Comparison of ENCODE assay signal across 9 cellular contexts in genomic region chr9:35728041-35728971, GRCh38. TPM values are rescaled to one million over a fixed set of nuclear protein-coding genes. Genes with fewer than 3 reads are reported as not detected.
DNase-seq lines count a peak whose midpoint lies in the region; ATAC-seq, FAIRE-seq and TF ChIP-seq lines count a peak whose summit lies in the region.
"Had no signal": no experiment of that assay in that cellular context is flagged by ENCODE, and none has a peak within 500 bp of the region (broad histone marks: within the 10 kb centered on the region; RNA-seq: fewer than 3 reads in every experiment).

No MANE protein-coding gene starts in this region.

- H3K79me2 ChIP-seq in OCI-LY1 (ENCODE audit: insufficient read depth, low read length) (peaks cover 28% of the 10 kb centered on the region), HepG2 (ENCODE audit: insufficient read depth, low read length) (peaks cover 59% of the 10 kb centered on the region)

- TF ChIP-seq CTCF in OCI-LY1 (IDR thresholded peaks at IDR 0.05; ENCODE audit: low read length) (no peak), HepG2 (CRISPR knock-in tag; IDR thresholded peaks at IDR 0.05) (no peak)

- H3K4me1 ChIP-seq in OCI-LY1 (ENCODE audit: insufficient read depth, low read length, severe bottlenecking), result peaks cover 50% of the 10 kb centered on the region
- H3K4me1 ChIP-seq in HepG2 (ENCODE audit: insufficient read depth, low read length), result peaks cover 54% of the 10 kb centered on the region

- no peak overlapping the region for H3K27ac Mint-ChIP-seq in activated CD4-positive, alpha-beta T cell treated with anti-CD3 and anti-CD28 coated beads for 36 hours
- H3K27ac Mint-ChIP-seq in stimulated activated effector memory CD8-positive, alpha-beta T cell treated with anti-CD3 and anti-CD28 coated beads, Interleukin-12 subunit alpha, Interleukin-12 subunit beta, amount 100 ng/mL, for 72 hours, result no peak overlapping the region

- DNase-seq in activated CD4-positive, alpha-beta T cell treated with anti-CD3 and anti-CD28 coated beads for 36 hours, result peak; percentile 75
- DNase-seq in activated CD4-positive, alpha-beta T cell treated with anti-CD3 and anti-CD28 coated beads, Interleukin-2, amount 50 U/mL, for 1 hour, result no peak
- DNase-seq in HepG2 (ENCODE audit: low spot score) (peak; percentile 91), NCI-H146 treated with DMSO at 0.1 percent for 48 hours (lab: John Stamatoyannopoulos, UW; ENCODE audit: unreplicated experiment) (no peak), RPMI8226 (no peak)
- peak; percentile 58 to 85 for DNase-seq in stimulated activated effector memory CD8-positive, alpha-beta T cell treated with anti-CD3 and anti-CD28 coated beads, Interleukin-12 subunit alpha, Interleukin-12 subunit beta, amount 100 ng/mL, for 72 hours (ENCODE audit: low spot score in 2 of 2)

- H4K20me1 ChIP-seq in OCI-LY1 (ENCODE audit: insufficient read depth, low read length) (no peaks in the 10 kb centered on the region), HepG2 (ENCODE audit: insufficient read depth, low read length) (peaks cover 30% of the 10 kb centered on the region)

- H3K4me1 Mint-ChIP-seq in activated CD4-positive, alpha-beta T cell treated with anti-CD3 and anti-CD28 coated beads for 36 hours, result peaks cover 11% of the 10 kb centered on the region
- H3K4me1 Mint-ChIP-seq in stimulated activated effector memory CD8-positive, alpha-beta T cell treated with anti-CD3 and anti-CD28 coated beads, Interleukin-12 subunit alpha, Interleukin-12 subunit beta, amount 100 ng/mL, for 72 hours, result peaks cover 14% of the 10 kb centered on the region

- peaks cover 23% of the 10 kb centered on the region for H3K36me3 ChIP-seq in OCI-LY1 (ENCODE audit: insufficient read depth, low read length)
- peaks cover 10 to 30% of the 10 kb centered on the region in 2 experiments for H3K36me3 ChIP-seq in HepG2 (replicated peaks in 1 of 2; ENCODE audit: control insufficient read depth in 1 of 2, insufficient read depth in 2 of 2, low read length in 2 of 2)

- H3K9me3 ChIP-seq in OCI-LY1 (ENCODE audit: low read length) (no peaks in the 10 kb centered on the region), HepG2 (ENCODE audit: low read length) (no peaks in the 10 kb centered on the region)

- no peak for FAIRE-seq in HepG2 (lab: Jason Lieb, UNC)
- FAIRE-seq: colon had no signal

- H3K27me3 Mint-ChIP-seq in activated CD4-positive, alpha-beta T cell treated with anti-CD3 and anti-CD28 coated beads for 36 hours, result no peaks in the 10 kb centered on the region

- intact Hi-C loops in activated CD4-positive, alpha-beta T cell treated with anti-CD3 and anti-CD28 coated beads for 36 hours (cut with DNase I, micrococcal nuclease), result no loop called here
- intact Hi-C loops in HepG2 (cut with micrococcal nuclease; ENCODE audit: unreplicated experiment), result no loop called here

- no peaks in the 10 kb centered on the region for H3K9me2 ChIP-seq in OCI-LY1 (ENCODE audit: low read depth, low read length)

- H3K27me3 ChIP-seq in OCI-LY1 (ENCODE audit: insufficient read depth, low read length), result no peaks in the 10 kb centered on the region
- H3K27me3 ChIP-seq in HepG2 (ENCODE audit: control insufficient read depth in 1 of 2, insufficient read depth in 2 of 2, low read length in 2 of 2), result no peaks in the 10 kb centered on the region; a peak in 1 of 5 replicates

- peak in 1 of 2 experiments; percentile 54; a peak in 2 of 4 replicates for TF ChIP-seq POLR2A in HepG2 (IDR thresholded peaks at IDR 0.05; ENCODE audit: insufficient read depth in 1 of 2, low read depth in 2 of 2, low read length in 2 of 2)

- peaks cover 22% of the 10 kb centered on the region for H3K36me3 Mint-ChIP-seq in activated CD4-positive, alpha-beta T cell treated with anti-CD3 and anti-CD28 coated beads for 36 hours (ENCODE audit: low read depth)
- peaks cover 19% of the 10 kb centered on the region for H3K36me3 Mint-ChIP-seq in stimulated activated effector memory CD8-positive, alpha-beta T cell treated with anti-CD3 and anti-CD28 coated beads, Interleukin-12 subunit alpha, Interleukin-12 subunit beta, amount 100 ng/mL, for 72 hours

- peak; percentile 7 for ATAC-seq in activated CD4-positive, alpha-beta T cell treated with anti-CD3 and anti-CD28 coated beads for 36 hours
- 0 out of 3 replicates have a peak, but pooled peaks have one; percentile 1 for ATAC-seq in HepG2
- peak; percentile 44 for ATAC-seq in stimulated activated effector memory CD8-positive, alpha-beta T cell treated with anti-CD3 and anti-CD28 coated beads, Interleukin-12 subunit alpha, Interleukin-12 subunit beta, amount 100 ng/mL, for 72 hours

- H3K4me2 ChIP-seq in OCI-LY1 (ENCODE audit: low read length) (peak overlapping the region; percentile 94), HepG2 (ENCODE audit: low read depth, low read length) (peak overlapping the region; percentile 98)

- no peak for TF ChIP-seq RAD21 in HepG2 (CRISPR knock-in tag; IDR thresholded peaks at IDR 0.05)

- BruUV-seq in HepG2 (replicated peaks; lab: Mats Ljungman, UMichigan), result no TSS peak

- H3K27ac ChIP-seq in OCI-LY1 (ENCODE audit: low read depth, low read length, poor library complexity, severe bottlenecking), result peak overlapping the region; percentile 67
- H3K27ac ChIP-seq in cingulate gyrus (ENCODE audit: low read depth, low read length), result peak overlapping the region; percentile 67
- peak overlapping the region; percentile 77 for H3K27ac ChIP-seq in HepG2 (ENCODE audit: extremely low read length, insufficient read depth, low read length)

- no peaks in the 10 kb centered on the region for H3K9me3 Mint-ChIP-seq in activated CD4-positive, alpha-beta T cell treated with anti-CD3 and anti-CD28 coated beads for 36 hours (ENCODE audit: low read depth)
- H3K9me3 Mint-ChIP-seq in stimulated activated effector memory CD8-positive, alpha-beta T cell treated with anti-CD3 and anti-CD28 coated beads, Interleukin-12 subunit alpha, Interleukin-12 subunit beta, amount 100 ng/mL, for 72 hours, result no peaks in the 10 kb centered on the region

- H3K4me3 ChIP-seq in OCI-LY1 (ENCODE audit: low read depth, low read length, poor library complexity, severe bottlenecking) (peak overlapping the region; percentile 96), HepG2 (replicated peaks in 1 of 3; ENCODE audit: insufficient read depth in 1 of 3, low read depth in 2 of 3, low read length in 3 of 3) (peak overlapping the region; percentile 38 to 98 (median 59))

- WGBS in HepG2 (ENCODE audit: low lambda C conversion rate), result 3% methylated on average over 9 of the region's 10 CpGs

- TF ChIP-seq EP300 in HepG2 (IDR thresholded peaks at IDR 0.05; ENCODE audit: low read depth in 2 of 2, low read length in 2 of 2), result peak in 1 of 2 experiments; percentile 63; a peak in 2 of 4 replicates
- TF ChIP-seq EP300 in HepG2 (CRISPR knock-in tag; IDR thresholded peaks at IDR 0.05; ENCODE audit: borderline replicate concordance), result peak; percentile 66; the same call in 1 of the 2 replicates

- CTCF ChIA-PET in activated CD4-positive, alpha-beta T cell treated with anti-CD3 and anti-CD28 coated beads for 36 hours (lab: Charles Lee), result interaction anchor here (0.6 to 8.4 kb wide), 23 partner anchors 9 to 193 kb away, joined by 3 to 68 read pairs (median 4); partner anchors contain the start of genes ARHGEF39, CCDC107, GBA2 and RGP1
- CTCF ChIA-PET in HepG2 (lab: Yijun Ruan, JAX; ENCODE audit: low intra/inter-chr PET ratio, low total read pairs), result no interaction called here

- POLR2A ChIA-PET in activated CD4-positive, alpha-beta T cell treated with anti-CD3 and anti-CD28 coated beads for 36 hours (lab: Charles Lee), result no interaction called here
- POLR2A ChIA-PET in HepG2 (lab: Yijun Ruan, JAX), result interaction anchor here (0.8 to 3.5 kb wide), 21 partner anchors 8 to 1084 kb away, joined by 3 to 44 read pairs (median 8); partner anchors contain the start of genes ARHGEF39, CCDC107, GBA2 and HINT2

- H3K9ac ChIP-seq in OCI-LY1 (ENCODE audit: low read length), result peak overlapping the region; percentile 27; the same call in 1 of the 2 replicates
- H3K9ac ChIP-seq in HepG2 (ENCODE audit: insufficient read depth, low read depth, low read length), result peak overlapping the region; percentile 58

- no peaks in the 10 kb centered on the region for H3F3A ChIP-seq in OCI-LY1 (ENCODE audit: insufficient read depth, low read length)

- in situ Hi-C loops in HepG2 (cut with HindIII; ENCODE audit: extremely low pct_ligation_motif_present, low pct_unique_long_range_greater_than_20kb), result loop anchor here (5.0 kb wide), 1 partner anchor 61 kb away; the partner anchor contains the start of gene ARHGEF39

- no peak overlapping the region for H3K4me3 Mint-ChIP-seq in activated CD4-positive, alpha-beta T cell treated with anti-CD3 and anti-CD28 coated beads for 36 hours
- no peak overlapping the region for H3K4me3 Mint-ChIP-seq in stimulated activated effector memory CD8-positive, alpha-beta T cell treated with anti-CD3 and anti-CD28 coated beads, Interleukin-12 subunit alpha, Interleukin-12 subunit beta, amount 100 ng/mL, for 72 hours

- H2AFZ ChIP-seq in OCI-LY1 (ENCODE audit: low read length), result no peak overlapping the region
- H2AFZ ChIP-seq in HepG2 (ENCODE audit: low read length), result no peak overlapping the region

RNA-seq across cellular contexts. Expression of gene TLN1, which starts 3.7 kb away (rescaled TPM):
- total RNA-seq in activated CD4-positive, alpha-beta T cell treated with anti-CD3 and anti-CD28 coated beads for 36 hours, result 100 to 1,000 TPM; 217 to 238 TPM
- 51.8 and 53.7 TPM in 2 replicates for total RNA-seq in HepG2 (2016; rRNA removed; fragmentation: Illumina TruSeq; extraction: Trizol)
- 5.4 and 5.6 TPM in 2 replicates for total RNA-seq in HepG2 (2016; cell fraction: cytosol; rRNA removed; fragmentation: Illumina TruSeq; extraction: Trizol; ENCODE audit: low read depth)
- total RNA-seq in HepG2 (2016; cell fraction: insoluble cytoplasmic fraction; rRNA removed; fragmentation: Illumina TruSeq; extraction: Trizol), result 48.7 and 53.6 TPM in 2 replicates
- total RNA-seq in HepG2 (2016; cell fraction: membrane; rRNA removed; fragmentation: Illumina TruSeq; extraction: Trizol), result 16.4 and 17.1 TPM in 2 replicates
- 44.1 and 46.3 TPM in 2 replicates for total RNA-seq in HepG2 (2016; cell fraction: nucleus; rRNA removed; fragmentation: Illumina TruSeq; extraction: Trizol)
- 35.2 and 52.6 TPM in 2 replicates for polyA plus RNA-seq in HepG2 (2011; rRNA removed)
- 26.4 and 37.0 TPM in 2 replicates for polyA plus RNA-seq in HepG2 (2011; cell fraction: cytosol; rRNA removed)
- polyA plus RNA-seq in HepG2 (2011; cell fraction: nucleus; rRNA removed), result 60.2 and 61.4 TPM in 2 replicates
- 37.0 and 57.6 TPM in 2 replicates for polyA plus RNA-seq in HepG2 (2012)
- 3.2 and 3.6 TPM in 2 replicates for polyA plus RNA-seq in HepG2 (2016; cell fraction: cytosol; fragmentation: Illumina TruSeq; extraction: Trizol; ENCODE audit: low read depth)
- polyA plus RNA-seq in HepG2 (2016; cell fraction: insoluble cytoplasmic fraction; fragmentation: Illumina TruSeq; extraction: Trizol; ENCODE audit: low read depth), result 38.8 and 63.9 TPM in 2 replicates
- polyA plus RNA-seq in HepG2 (2016; cell fraction: membrane; fragmentation: Illumina TruSeq; extraction: Trizol; ENCODE audit: low read depth), result 5.7 and 8.6 TPM in 2 replicates
- polyA plus RNA-seq in HepG2 (2016; cell fraction: nucleus; fragmentation: Illumina TruSeq; extraction: Trizol; ENCODE audit: insufficient read depth, low read depth), result 55.3 and 65.8 TPM in 2 replicates
- 166 and 414 TPM in 2 replicates for polyA minus RNA-seq in HepG2 (2011; rRNA and poly(A)+ RNA removed; ENCODE audit: low replicate concordance)
- polyA minus RNA-seq in HepG2 (2011; cell fraction: cytosol; rRNA and poly(A)+ RNA removed), result 120 and 167 TPM in 2 replicates
- polyA minus RNA-seq in HepG2 (2011; cell fraction: nucleus; rRNA and poly(A)+ RNA removed), result 38.1 and 53.7 TPM in 2 replicates

RNA-seq across cellular contexts. Expression of gene CREB3, which starts 4.2 kb away (rescaled TPM):
- total RNA-seq in activated CD4-positive, alpha-beta T cell treated with anti-CD3 and anti-CD28 coated beads for 36 hours, result 10 to 100 TPM; 24.0 to 26.0 TPM
- total RNA-seq in HepG2 (2016; rRNA removed; fragmentation: Illumina TruSeq; extraction: Trizol), result 32.2 and 34.2 TPM in 2 replicates
- total RNA-seq in HepG2 (2016; cell fraction: cytosol; rRNA removed; fragmentation: Illumina TruSeq; extraction: Trizol; ENCODE audit: low read depth), result 16.4 and 24.8 TPM in 2 replicates
- 35.0 and 35.4 TPM in 2 replicates for total RNA-seq in HepG2 (2016; cell fraction: insoluble cytoplasmic fraction; rRNA removed; fragmentation: Illumina TruSeq; extraction: Trizol)
- total RNA-seq in HepG2 (2016; cell fraction: membrane; rRNA removed; fragmentation: Illumina TruSeq; extraction: Trizol), result 29.8 and 43.4 TPM in 2 replicates
- total RNA-seq in HepG2 (2016; cell fraction: nucleus; rRNA removed; fragmentation: Illumina TruSeq; extraction: Trizol), result 19.0 and 22.6 TPM in 2 replicates
- polyA plus RNA-seq in HepG2 (2011; rRNA removed), result 11.1 and 13.5 TPM in 2 replicates
- polyA plus RNA-seq in HepG2 (2011; cell fraction: cytosol; rRNA removed), result 12.6 and 15.2 TPM in 2 replicates
- polyA plus RNA-seq in HepG2 (2011; cell fraction: nucleus; rRNA removed), result 15.5 and 16.6 TPM in 2 replicates
- polyA plus RNA-seq in HepG2 (2012), result 12.3 and 13.3 TPM in 2 replicates
- 16.3 and 25.4 TPM in 2 replicates for polyA plus RNA-seq in HepG2 (2016; cell fraction: cytosol; fragmentation: Illumina TruSeq; extraction: Trizol; ENCODE audit: low read depth)
- 29.0 and 30.9 TPM in 2 replicates for polyA plus RNA-seq in HepG2 (2016; cell fraction: insoluble cytoplasmic fraction; fragmentation: Illumina TruSeq; extraction: Trizol; ENCODE audit: low read depth)
- polyA plus RNA-seq in HepG2 (2016; cell fraction: membrane; fragmentation: Illumina TruSeq; extraction: Trizol; ENCODE audit: low read depth), result 26.7 and 33.7 TPM in 2 replicates
- 27.3 and 30.5 TPM in 2 replicates for polyA plus RNA-seq in HepG2 (2016; cell fraction: nucleus; fragmentation: Illumina TruSeq; extraction: Trizol; ENCODE audit: insufficient read depth, low read depth)
- polyA minus RNA-seq in HepG2 (2011; rRNA and poly(A)+ RNA removed; ENCODE audit: low replicate concordance), result 14.5 and 21.8 TPM in 2 replicates
- 5.1 and 6.9 TPM in 2 replicates for polyA minus RNA-seq in HepG2 (2011; cell fraction: cytosol; rRNA and poly(A)+ RNA removed)
- polyA minus RNA-seq in HepG2 (2011; cell fraction: nucleus; rRNA and poly(A)+ RNA removed), result 9.9 and 11.1 TPM in 2 replicates

RNA-seq across cellular contexts. Expression of gene GBA2, which starts 20.7 kb away (rescaled TPM):
- 10 to 100 TPM; 19.6 to 23.7 TPM for total RNA-seq in activated CD4-positive, alpha-beta T cell treated with anti-CD3 and anti-CD28 coated beads for 36 hours
- 24.4 and 37.5 TPM in 2 replicates for total RNA-seq in HepG2 (2016; rRNA removed; fragmentation: Illumina TruSeq; extraction: Trizol)
- total RNA-seq in HepG2 (2016; cell fraction: cytosol; rRNA removed; fragmentation: Illumina TruSeq; extraction: Trizol; ENCODE audit: low read depth), result 11.1 and 11.7 TPM in 2 replicates
- 21.2 and 40.4 TPM in 2 replicates for total RNA-seq in HepG2 (2016; cell fraction: insoluble cytoplasmic fraction; rRNA removed; fragmentation: Illumina TruSeq; extraction: Trizol)
- total RNA-seq in HepG2 (2016; cell fraction: membrane; rRNA removed; fragmentation: Illumina TruSeq; extraction: Trizol), result 27.6 and 27.8 TPM in 2 replicates
- total RNA-seq in HepG2 (2016; cell fraction: nucleus; rRNA removed; fragmentation: Illumina TruSeq; extraction: Trizol), result 70.2 and 71.7 TPM in 2 replicates
- polyA plus RNA-seq in HepG2 (2011; rRNA removed), result 86.1 and 96.9 TPM in 2 replicates
- polyA plus RNA-seq in HepG2 (2011; cell fraction: cytosol; rRNA removed), result 54.1 and 58.1 TPM in 2 replicates
- polyA plus RNA-seq in HepG2 (2011; cell fraction: nucleus; rRNA removed), result 385 and 395 TPM in 2 replicates
- 50.0 and 65.4 TPM in 2 replicates for polyA plus RNA-seq in HepG2 (2012)
- 10.5 and 11.2 TPM in 2 replicates for polyA plus RNA-seq in HepG2 (2016; cell fraction: cytosol; fragmentation: Illumina TruSeq; extraction: Trizol; ENCODE audit: low read depth)
- polyA plus RNA-seq in HepG2 (2016; cell fraction: insoluble cytoplasmic fraction; fragmentation: Illumina TruSeq; extraction: Trizol; ENCODE audit: low read depth), result 21.6 and 24.7 TPM in 2 replicates
- polyA plus RNA-seq in HepG2 (2016; cell fraction: membrane; fragmentation: Illumina TruSeq; extraction: Trizol; ENCODE audit: low read depth), result 23.2 and 23.4 TPM in 2 replicates
- 145 and 166 TPM in 2 replicates for polyA plus RNA-seq in HepG2 (2016; cell fraction: nucleus; fragmentation: Illumina TruSeq; extraction: Trizol; ENCODE audit: insufficient read depth, low read depth)
- polyA minus RNA-seq in HepG2 (2011; rRNA and poly(A)+ RNA removed; ENCODE audit: low replicate concordance), result 62.6 and 136 TPM in 2 replicates
- polyA minus RNA-seq in HepG2 (2011; cell fraction: cytosol; rRNA and poly(A)+ RNA removed), result 24.7 and 24.9 TPM in 2 replicates
- 155 and 168 TPM in 2 replicates for polyA minus RNA-seq in HepG2 (2011; cell fraction: nucleus; rRNA and poly(A)+ RNA removed)

RNA-seq across cellular contexts. Expression of gene RGP1, which starts 20.8 kb away (rescaled TPM):
- total RNA-seq in activated CD4-positive, alpha-beta T cell treated with anti-CD3 and anti-CD28 coated beads for 36 hours, result 10 to 100 TPM; 14.0 to 15.5 TPM
- 12.6 and 12.7 TPM in 2 replicates for total RNA-seq in HepG2 (2016; rRNA removed; fragmentation: Illumina TruSeq; extraction: Trizol)
- total RNA-seq in HepG2 (2016; cell fraction: cytosol; rRNA removed; fragmentation: Illumina TruSeq; extraction: Trizol; ENCODE audit: low read depth), result 1.6 and 1.9 TPM in 2 replicates
- 10.9 and 13.5 TPM in 2 replicates for total RNA-seq in HepG2 (2016; cell fraction: insoluble cytoplasmic fraction; rRNA removed; fragmentation: Illumina TruSeq; extraction: Trizol)
- total RNA-seq in HepG2 (2016; cell fraction: membrane; rRNA removed; fragmentation: Illumina TruSeq; extraction: Trizol), result 7.5 and 7.7 TPM in 2 replicates
- total RNA-seq in HepG2 (2016; cell fraction: nucleus; rRNA removed; fragmentation: Illumina TruSeq; extraction: Trizol), result 9.8 and 10.7 TPM in 2 replicates
- 18.7 and 21.0 TPM in 2 replicates for polyA plus RNA-seq in HepG2 (2011; rRNA removed)
- polyA plus RNA-seq in HepG2 (2011; cell fraction: cytosol; rRNA removed), result 13.4 and 13.5 TPM in 2 replicates
- 31.7 and 33.0 TPM in 2 replicates for polyA plus RNA-seq in HepG2 (2011; cell fraction: nucleus; rRNA removed)
- 10.9 TPM in 2 replicates for polyA plus RNA-seq in HepG2 (2012)
- polyA plus RNA-seq in HepG2 (2016; cell fraction: cytosol; fragmentation: Illumina TruSeq; extraction: Trizol; ENCODE audit: low read depth), result 3.5 and 3.8 TPM in 2 replicates
- 9.5 and 11.3 TPM in 2 replicates for polyA plus RNA-seq in HepG2 (2016; cell fraction: insoluble cytoplasmic fraction; fragmentation: Illumina TruSeq; extraction: Trizol; ENCODE audit: low read depth)
- 5.6 TPM in 2 replicates for polyA plus RNA-seq in HepG2 (2016; cell fraction: membrane; fragmentation: Illumina TruSeq; extraction: Trizol; ENCODE audit: low read depth)
- polyA plus RNA-seq in HepG2 (2016; cell fraction: nucleus; fragmentation: Illumina TruSeq; extraction: Trizol; ENCODE audit: insufficient read depth, low read depth), result 14.0 and 14.1 TPM in 2 replicates
- polyA minus RNA-seq in HepG2 (2011; rRNA and poly(A)+ RNA removed; ENCODE audit: low replicate concordance), result 32.1 and 35.8 TPM in 2 replicates
- polyA minus RNA-seq in HepG2 (2011; cell fraction: cytosol; rRNA and poly(A)+ RNA removed), result 8.6 and 10.3 TPM in 2 replicates
- 13.1 and 16.8 TPM in 2 replicates for polyA minus RNA-seq in HepG2 (2011; cell fraction: nucleus; rRNA and poly(A)+ RNA removed)

RNA-seq across cellular contexts. Expression of gene MSMP, which starts 25.8 kb away (rescaled TPM):
- under 1 TPM in 1 of 2 experiments, not detected in 1; 0.39 TPM for total RNA-seq in activated CD4-positive, alpha-beta T cell treated with anti-CD3 and anti-CD28 coated beads for 36 hours
- total RNA-seq in HepG2 (2016; rRNA removed; fragmentation: Illumina TruSeq; extraction: Trizol), result 0.24 and 0.49 TPM in 2 replicates
- total RNA-seq in HepG2 (2016; cell fraction: cytosol; rRNA removed; fragmentation: Illumina TruSeq; extraction: Trizol; ENCODE audit: low read depth), result not detected in 2 replicates
- not detected in 2 replicates for total RNA-seq in HepG2 (2016; cell fraction: insoluble cytoplasmic fraction; rRNA removed; fragmentation: Illumina TruSeq; extraction: Trizol)
- 0.71 TPM in 1 of 2 replicates, not detected in the other for total RNA-seq in HepG2 (2016; cell fraction: membrane; rRNA removed; fragmentation: Illumina TruSeq; extraction: Trizol)
- total RNA-seq in HepG2 (2016; cell fraction: nucleus; rRNA removed; fragmentation: Illumina TruSeq; extraction: Trizol), result not detected in 2 replicates
- 0.34 and 0.46 TPM in 2 replicates for polyA plus RNA-seq in HepG2 (2011; rRNA removed)
- polyA plus RNA-seq in HepG2 (2011; cell fraction: cytosol; rRNA removed), result 0.32 and 0.45 TPM in 2 replicates
- polyA plus RNA-seq in HepG2 (2011; cell fraction: nucleus; rRNA removed), result 0.42 TPM in 1 of 2 replicates, not detected in the other
- 0.76 TPM in 1 of 2 replicates, not detected in the other for polyA plus RNA-seq in HepG2 (2012)
- polyA plus RNA-seq in HepG2 (2016; cell fraction: cytosol; fragmentation: Illumina TruSeq; extraction: Trizol; ENCODE audit: low read depth), result 0.66 and 1.2 TPM in 2 replicates
- 0.62 TPM in 1 of 2 replicates, not detected in the other for polyA plus RNA-seq in HepG2 (2016; cell fraction: insoluble cytoplasmic fraction; fragmentation: Illumina TruSeq; extraction: Trizol; ENCODE audit: low read depth)
- polyA plus RNA-seq in HepG2 (2016; cell fraction: membrane; fragmentation: Illumina TruSeq; extraction: Trizol; ENCODE audit: low read depth), result 0.55 and 2.2 TPM in 2 replicates
- polyA plus RNA-seq in HepG2 (2016; cell fraction: nucleus; fragmentation: Illumina TruSeq; extraction: Trizol; ENCODE audit: insufficient read depth, low read depth), result not detected in 2 replicates
- polyA minus RNA-seq in HepG2 (2011; rRNA and poly(A)+ RNA removed; ENCODE audit: low replicate concordance), result 0.62 TPM in 1 of 2 replicates, not detected in the other
- not detected in 2 replicates for polyA minus RNA-seq in HepG2 (2011; cell fraction: cytosol; rRNA and poly(A)+ RNA removed)
- polyA minus RNA-seq in HepG2 (2011; cell fraction: nucleus; rRNA and poly(A)+ RNA removed), result not detected in 2 replicates

Comparison
In these comparisons a context has a peak if more than half of its experiments do, and no peak if none do; other contexts are left out.
1. DNase-seq: peak in activated CD4-positive, alpha-beta T cell treated with anti-CD3 and anti-CD28 coated beads for 36 hours (single experiment), HepG2 (single experiment) and stimulated activated effector memory CD8-positive, alpha-beta T cell treated with anti-CD3 and anti-CD28 coated beads, Interleukin-12 subunit alpha, Interleukin-12 subunit beta, amount 100 ng/mL, for 72 hours (2 of 2); none in activated CD4-positive, alpha-beta T cell treated with anti-CD3 and anti-CD28 coated beads, Interleukin-2, amount 50 U/mL, for 1 hour (single experiment), NCI-H146 treated with DMSO at 0.1 percent for 48 hours (single experiment) and RPMI8226 (single experiment).
2. Peak in every context shown above with its lines, with median percentiles within 50 percentile points of each other: ATAC-seq and H3K27ac ChIP-seq.